1 cellular context compared by ENCODE assay signal in the genomic region with DNA sequence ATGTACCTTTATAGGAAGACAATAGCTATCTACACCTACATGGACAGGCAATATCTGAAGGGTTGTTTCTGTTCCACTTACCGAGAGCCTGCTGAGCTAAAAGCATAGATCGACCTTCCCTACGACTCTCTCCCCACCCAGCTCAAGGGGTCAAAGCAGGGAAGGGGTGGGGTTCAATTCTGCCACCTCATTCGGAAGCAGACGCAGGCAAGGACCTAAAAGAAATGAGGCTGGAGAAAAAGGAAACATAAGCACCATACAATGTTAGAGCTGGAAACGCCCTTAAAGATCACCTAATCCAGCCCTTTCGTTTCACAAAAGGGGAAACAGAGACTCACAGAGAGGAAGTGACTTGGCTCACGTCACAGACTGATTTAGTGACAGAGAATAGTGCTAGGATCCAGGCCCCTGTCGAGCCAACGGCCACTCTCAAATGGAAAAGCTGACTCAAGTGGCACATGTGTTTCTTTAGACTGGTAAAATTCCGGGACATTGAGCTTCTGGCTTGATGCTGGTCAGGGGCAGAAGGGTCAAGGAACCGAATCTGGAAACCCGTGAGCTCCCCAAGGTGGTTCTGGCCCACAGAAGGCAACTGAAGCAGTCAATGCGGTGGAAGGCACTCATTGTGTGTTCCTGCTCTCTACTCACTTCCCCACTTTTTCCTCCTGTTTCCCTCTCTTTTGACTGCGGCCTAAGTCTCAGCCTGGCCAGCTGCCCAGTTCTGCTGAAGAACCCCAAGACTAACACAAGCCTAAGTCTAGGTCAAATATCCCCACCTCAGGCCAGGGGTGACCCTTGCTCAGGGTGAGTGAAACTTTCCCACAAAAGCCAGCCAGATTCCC.
TF ChIP-seq lines count a peak whose summit lies in the region.

No MANE protein-coding gene starts in this region.

TF ChIP-seq in GM12878, 131 proteins besides CTCF, POLR2A, EP300 and RAD21 (continued from another document):
- TF ChIP-seq, protein P1, sequence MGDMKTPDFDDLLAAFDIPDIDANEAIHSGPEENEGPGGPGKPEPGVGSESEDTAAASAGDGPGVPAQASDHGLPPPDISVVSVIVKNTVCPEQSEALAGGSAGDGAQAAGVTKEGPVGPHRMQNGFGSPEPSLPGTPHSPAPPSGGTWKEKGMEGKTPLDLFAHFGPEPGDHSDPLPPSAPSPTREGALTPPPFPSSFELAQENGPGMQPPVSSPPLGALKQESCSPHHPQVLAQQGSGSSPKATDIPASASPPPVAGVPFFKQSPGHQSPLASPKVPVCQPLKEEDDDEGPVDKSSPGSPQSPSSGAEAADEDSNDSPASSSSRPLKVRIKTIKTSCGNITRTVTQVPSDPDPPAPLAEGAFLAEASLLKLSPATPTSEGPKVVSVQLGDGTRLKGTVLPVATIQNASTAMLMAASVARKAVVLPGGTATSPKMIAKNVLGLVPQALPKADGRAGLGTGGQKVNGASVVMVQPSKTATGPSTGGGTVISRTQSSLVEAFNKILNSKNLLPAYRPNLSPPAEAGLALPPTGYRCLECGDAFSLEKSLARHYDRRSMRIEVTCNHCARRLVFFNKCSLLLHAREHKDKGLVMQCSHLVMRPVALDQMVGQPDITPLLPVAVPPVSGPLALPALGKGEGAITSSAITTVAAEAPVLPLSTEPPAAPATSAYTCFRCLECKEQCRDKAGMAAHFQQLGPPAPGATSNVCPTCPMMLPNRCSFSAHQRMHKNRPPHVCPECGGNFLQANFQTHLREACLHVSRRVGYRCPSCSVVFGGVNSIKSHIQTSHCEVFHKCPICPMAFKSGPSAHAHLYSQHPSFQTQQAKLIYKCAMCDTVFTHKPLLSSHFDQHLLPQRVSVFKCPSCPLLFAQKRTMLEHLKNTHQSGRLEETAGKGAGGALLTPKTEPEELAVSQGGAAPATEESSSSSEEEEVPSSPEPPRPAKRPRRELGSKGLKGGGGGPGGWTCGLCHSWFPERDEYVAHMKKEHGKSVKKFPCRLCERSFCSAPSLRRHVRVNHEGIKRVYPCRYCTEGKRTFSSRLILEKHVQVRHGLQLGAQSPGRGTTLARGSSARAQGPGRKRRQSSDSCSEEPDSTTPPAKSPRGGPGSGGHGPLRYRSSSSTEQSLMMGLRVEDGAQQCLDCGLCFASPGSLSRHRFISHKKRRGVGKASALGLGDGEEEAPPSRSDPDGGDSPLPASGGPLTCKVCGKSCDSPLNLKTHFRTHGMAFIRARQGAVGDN (IDR thresholded peaks at IDR 0.05), result peak; percentile 69
- no peak for TF ChIP-seq ZNF274 (IDR thresholded peaks at IDR 0.05; ENCODE audit: insufficient read depth, insufficient read length)
- TF ChIP-seq, protein P2, sequence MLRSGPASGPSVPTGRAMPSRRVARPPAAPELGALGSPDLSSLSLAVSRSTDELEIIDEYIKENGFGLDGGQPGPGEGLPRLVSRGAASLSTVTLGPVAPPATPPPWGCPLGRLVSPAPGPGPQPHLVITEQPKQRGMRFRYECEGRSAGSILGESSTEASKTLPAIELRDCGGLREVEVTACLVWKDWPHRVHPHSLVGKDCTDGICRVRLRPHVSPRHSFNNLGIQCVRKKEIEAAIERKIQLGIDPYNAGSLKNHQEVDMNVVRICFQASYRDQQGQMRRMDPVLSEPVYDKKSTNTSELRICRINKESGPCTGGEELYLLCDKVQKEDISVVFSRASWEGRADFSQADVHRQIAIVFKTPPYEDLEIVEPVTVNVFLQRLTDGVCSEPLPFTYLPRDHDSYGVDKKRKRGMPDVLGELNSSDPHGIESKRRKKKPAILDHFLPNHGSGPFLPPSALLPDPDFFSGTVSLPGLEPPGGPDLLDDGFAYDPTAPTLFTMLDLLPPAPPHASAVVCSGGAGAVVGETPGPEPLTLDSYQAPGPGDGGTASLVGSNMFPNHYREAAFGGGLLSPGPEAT (IDR thresholded peaks at IDR 0.05; ENCODE audit: low read depth), result peak; percentile 18; the same call in 1 of the 2 replicates
- peak in 1 of 2 experiments; percentile 5; a peak in 1 of 4 replicates for TF ChIP-seq BHLHE40 (IDR thresholded peaks at IDR 0.05; ENCODE audit: borderline replicate concordance in 1 of 2, low read depth in 2 of 2, low read length in 1 of 2)
- TF ChIP-seq CEBPB (IDR thresholded peaks at IDR 0.05; ENCODE audit: borderline replicate concordance in 1 of 2, low read depth in 2 of 2, low read length in 2 of 2), result no peak
- TF ChIP-seq NRF1 (conservative IDR thresholded peaks at IDR 0.05; ENCODE audit: low read depth, low read length), result no peak
- 0 out of 2 replicates have a peak, but pooled peaks have one; percentile 45 for TF ChIP-seq DPF2 (IDR thresholded peaks at IDR 0.05)
- no peak for TF ChIP-seq LARP7 (IDR thresholded peaks at IDR 0.05)
- peak; percentile 50; the same call in 1 of the 3 replicates for TF ChIP-seq POU2F2 (IDR thresholded peaks at IDR 0.05; ENCODE audit: borderline replicate concordance, low read depth, low read length)
- TF ChIP-seq CREM (IDR thresholded peaks at IDR 0.05; ENCODE audit: low read depth), result peak; percentile 85
- TF ChIP-seq SPI1 (IDR thresholded peaks at IDR 0.05; ENCODE audit: borderline replicate concordance, insufficient read depth, low read depth, low read length), result peak; percentile 87
- TF ChIP-seq WRNIP1 (IDR thresholded peaks at IDR 0.05; ENCODE audit: borderline replicate concordance, low read depth, low read length), result 0 out of 2 replicates have a peak, but pooled peaks have one; percentile 91
- TF ChIP-seq, protein P3, sequence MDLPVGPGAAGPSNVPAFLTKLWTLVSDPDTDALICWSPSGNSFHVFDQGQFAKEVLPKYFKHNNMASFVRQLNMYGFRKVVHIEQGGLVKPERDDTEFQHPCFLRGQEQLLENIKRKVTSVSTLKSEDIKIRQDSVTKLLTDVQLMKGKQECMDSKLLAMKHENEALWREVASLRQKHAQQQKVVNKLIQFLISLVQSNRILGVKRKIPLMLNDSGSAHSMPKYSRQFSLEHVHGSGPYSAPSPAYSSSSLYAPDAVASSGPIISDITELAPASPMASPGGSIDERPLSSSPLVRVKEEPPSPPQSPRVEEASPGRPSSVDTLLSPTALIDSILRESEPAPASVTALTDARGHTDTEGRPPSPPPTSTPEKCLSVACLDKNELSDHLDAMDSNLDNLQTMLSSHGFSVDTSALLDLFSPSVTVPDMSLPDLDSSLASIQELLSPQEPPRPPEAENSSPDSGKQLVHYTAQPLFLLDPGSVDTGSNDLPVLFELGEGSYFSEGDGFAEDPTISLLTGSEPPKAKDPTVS (IDR thresholded peaks at IDR 0.05; ENCODE audit: low read depth, low read length), result no peak; the same call in 1 of the 2 replicates
- peak; percentile 37; the same call in 1 of the 2 replicates for TF ChIP-seq PML (IDR thresholded peaks at IDR 0.05; ENCODE audit: low read length)
- TF ChIP-seq POLR2AphosphoS2 (IDR thresholded peaks at IDR 0.05; ENCODE audit: low read depth, low read length), result peak; percentile 35; the same call in 1 of the 2 replicates
- TF ChIP-seq SIX5 (IDR thresholded peaks at IDR 0.05; ENCODE audit: low read depth, low read length, severe bottlenecking), result no peak
- TF ChIP-seq ZBED1 (IDR thresholded peaks at IDR 0.05; ENCODE audit: borderline replicate concordance), result 0 out of 2 replicates have a peak, but pooled peaks have one; percentile 58
- no peak for TF ChIP-seq JUND (IDR thresholded peaks at IDR 0.05; ENCODE audit: low read depth, low read length)
- TF ChIP-seq TCF3 (IDR thresholded peaks at IDR 0.05; ENCODE audit: borderline replicate concordance, insufficient read depth, low read depth, low read length), result no peak
- TF ChIP-seq CBX5 (IDR thresholded peaks at IDR 0.05; ENCODE audit: low read depth), result no peak
- peak in 1 of 2 experiments; percentile 16 for TF ChIP-seq IKZF2 (IDR thresholded peaks at IDR 0.05)
- TF ChIP-seq GABPA (IDR thresholded peaks at IDR 0.05; ENCODE audit: low read depth), result 0 out of 2 replicates have a peak, but pooled peaks have one; percentile 33
- TF ChIP-seq SIN3A (IDR thresholded peaks at IDR 0.05; ENCODE audit: low read depth, low read length), result 0 out of 2 replicates have a peak, but pooled peaks have one; percentile 42
- TF ChIP-seq, protein P4, sequence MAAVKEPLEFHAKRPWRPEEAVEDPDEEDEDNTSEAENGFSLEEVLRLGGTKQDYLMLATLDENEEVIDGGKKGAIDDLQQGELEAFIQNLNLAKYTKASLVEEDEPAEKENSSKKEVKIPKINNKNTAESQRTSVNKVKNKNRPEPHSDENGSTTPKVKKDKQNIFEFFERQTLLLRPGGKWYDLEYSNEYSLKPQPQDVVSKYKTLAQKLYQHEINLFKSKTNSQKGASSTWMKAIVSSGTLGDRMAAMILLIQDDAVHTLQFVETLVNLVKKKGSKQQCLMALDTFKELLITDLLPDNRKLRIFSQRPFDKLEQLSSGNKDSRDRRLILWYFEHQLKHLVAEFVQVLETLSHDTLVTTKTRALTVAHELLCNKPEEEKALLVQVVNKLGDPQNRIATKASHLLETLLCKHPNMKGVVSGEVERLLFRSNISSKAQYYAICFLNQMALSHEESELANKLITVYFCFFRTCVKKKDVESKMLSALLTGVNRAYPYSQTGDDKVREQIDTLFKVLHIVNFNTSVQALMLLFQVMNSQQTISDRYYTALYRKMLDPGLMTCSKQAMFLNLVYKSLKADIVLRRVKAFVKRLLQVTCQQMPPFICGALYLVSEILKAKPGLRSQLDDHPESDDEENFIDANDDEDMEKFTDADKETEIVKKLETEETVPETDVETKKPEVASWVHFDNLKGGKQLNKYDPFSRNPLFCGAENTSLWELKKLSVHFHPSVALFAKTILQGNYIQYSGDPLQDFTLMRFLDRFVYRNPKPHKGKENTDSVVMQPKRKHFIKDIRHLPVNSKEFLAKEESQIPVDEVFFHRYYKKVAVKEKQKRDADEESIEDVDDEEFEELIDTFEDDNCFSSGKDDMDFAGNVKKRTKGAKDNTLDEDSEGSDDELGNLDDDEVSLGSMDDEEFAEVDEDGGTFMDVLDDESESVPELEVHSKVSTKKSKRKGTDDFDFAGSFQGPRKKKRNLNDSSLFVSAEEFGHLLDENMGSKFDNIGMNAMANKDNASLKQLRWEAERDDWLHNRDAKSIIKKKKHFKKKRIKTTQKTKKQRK (IDR thresholded peaks at IDR 0.05; ENCODE audit: low read depth, low read length), result no peak
- peak; percentile 70 for TF ChIP-seq POLR2AphosphoS5 (IDR thresholded peaks at IDR 0.05; ENCODE audit: low read length)
- TF ChIP-seq ETV6 (conservative IDR thresholded peaks at IDR 0.05 in 1 of 2, IDR thresholded peaks at IDR 0.05 in 1 of 2; ENCODE audit: borderline replicate concordance in 1 of 2, low read depth in 1 of 2), result peak in 1 of 2 experiments; percentile 71; a peak in 1 of 4 replicates
- TF ChIP-seq ATF7 (IDR thresholded peaks at IDR 0.05; ENCODE audit: low read depth), result peak; percentile 59
- 0 out of 2 replicates have a peak, but pooled peaks have one; percentile 2 for TF ChIP-seq SMC3 (IDR thresholded peaks at IDR 0.05; ENCODE audit: borderline replicate concordance, low read length)
- no peak for TF ChIP-seq SRF (IDR thresholded peaks at IDR 0.05; ENCODE audit: low read depth in 2 of 2, low read length in 2 of 2)
- TF ChIP-seq, protein P5, sequence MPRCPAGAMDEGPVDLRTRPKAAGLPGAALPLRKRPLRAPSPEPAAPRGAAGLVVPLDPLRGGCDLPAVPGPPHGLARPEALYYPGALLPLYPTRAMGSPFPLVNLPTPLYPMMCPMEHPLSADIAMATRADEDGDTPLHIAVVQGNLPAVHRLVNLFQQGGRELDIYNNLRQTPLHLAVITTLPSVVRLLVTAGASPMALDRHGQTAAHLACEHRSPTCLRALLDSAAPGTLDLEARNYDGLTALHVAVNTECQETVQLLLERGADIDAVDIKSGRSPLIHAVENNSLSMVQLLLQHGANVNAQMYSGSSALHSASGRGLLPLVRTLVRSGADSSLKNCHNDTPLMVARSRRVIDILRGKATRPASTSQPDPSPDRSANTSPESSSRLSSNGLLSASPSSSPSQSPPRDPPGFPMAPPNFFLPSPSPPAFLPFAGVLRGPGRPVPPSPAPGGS (IDR thresholded peaks at IDR 0.05; ENCODE audit: borderline replicate concordance, insufficient read depth, low read depth, low read length, poor library complexity, severe bottlenecking), result no peak
